17 cellular contexts compared by ENCODE assay signal in genomic region chr2:216624251-216624650, GRCh38. TPM values are rescaled to one million over a fixed set of nuclear protein-coding genes. Genes with fewer than 3 reads are reported as not detected.
A peak's percentile ranks its signal among the peaks of the same experiment; 100 is the strongest.
DNase-seq lines count a peak whose midpoint lies in the region; ATAC-seq, FAIRE-seq and TF ChIP-seq lines count a peak whose summit lies in the region.
"Had no signal": no experiment of that assay in that cellular context is flagged by ENCODE, and none has a peak within 500 bp of the region (broad histone marks: within the 10 kb centered on the region; RNA-seq: fewer than 3 reads in every experiment).

No MANE protein-coding gene starts in this region.

- H3K79me2 ChIP-seq in PC-9 (ENCODE audit: low read depth) = no peaks in the 10 kb centered on the region

- H3K4me1 Mint-ChIP-seq in stimulated activated effector memory CD8-positive, alpha-beta T cell treated with anti-CD3 and anti-CD28 coated beads, Interleukin-12 subunit alpha, Interleukin-12 subunit beta, amount 100 ng/mL, for 72 hours = peaks cover 6% of the 10 kb centered on the region

- H3K9me3 ChIP-seq in PC-9 (ENCODE audit: insufficient read depth, low read depth) = no peaks in the 10 kb centered on the region

- H3K9me2 ChIP-seq in PC-9 (ENCODE audit: insufficient read depth) = no peaks in the 10 kb centered on the region

- no peaks in the 10 kb centered on the region for H3K9me3 Mint-ChIP-seq in stimulated activated effector memory CD8-positive, alpha-beta T cell treated with anti-CD3 and anti-CD28 coated beads, Interleukin-12 subunit alpha, Interleukin-12 subunit beta, amount 100 ng/mL, for 72 hours
- H3K9me3 Mint-ChIP-seq: CD4-positive, alpha-beta T cell; H9 had no signal

- peaks cover 62% of the 10 kb centered on the region for H3K4me1 ChIP-seq in PC-9 (replicated peaks; ENCODE audit: insufficient read depth)

- H3K36me3 Mint-ChIP-seq in stimulated activated effector memory CD8-positive, alpha-beta T cell treated with anti-CD3 and anti-CD28 coated beads, Interleukin-12 subunit alpha, Interleukin-12 subunit beta, amount 100 ng/mL, for 72 hours = no peaks in the 10 kb centered on the region

- peak; percentile 60 for ATAC-seq in stimulated activated effector memory CD8-positive, alpha-beta T cell treated with anti-CD3 and anti-CD28 coated beads, Interleukin-12 subunit alpha, Interleukin-12 subunit beta, amount 100 ng/mL, for 72 hours
- ATAC-seq: K562 had no signal

- peak; percentile 89 for FAIRE-seq in bronchial epithelial cell (lab: Jason Lieb, UNC)
- FAIRE-seq: D721Med, GM12891, GM19239, K562 had no signal

- peak overlapping the region; percentile 69 for H3K4me2 ChIP-seq in PC-9

- H2AFZ ChIP-seq in PC-9 = no peak overlapping the region

- H3K36me3 ChIP-seq in PC-9 (ENCODE audit: low read depth) (no peaks in the 10 kb centered on the region), bronchial epithelial cell (ENCODE audit: control insufficient read depth, insufficient read depth, low read length) (no peaks in the 10 kb centered on the region)

- peaks cover 47% of the 10 kb centered on the region; the same call in 1 of the 2 replicates for H3F3A ChIP-seq in PC-9 (ENCODE audit: insufficient read depth, low read depth)

- POLR2A ChIA-PET in PC-9 (lab: Charles Lee; ENCODE audit: unreplicated experiment) = interaction anchor here (0.5 to 0.6 kb wide), 2 partner anchors 27 to 425 kb away, joined by 5 to 9 read pairs; no protein-coding TSS in a partner anchor

- in situ Hi-C loops in Caki2 (cut with HindIII; ENCODE audit: low pct_unique_long_range_greater_than_20kb, low sequenced_read_pairs) = no loop called here

- DNase-seq in Caki2 (ENCODE audit: low read depth) (peak; percentile 75), PC-9 (peak; percentile 36 to 92), bronchial epithelial cell (ENCODE audit: low read depth) (no peak), foreskin melanocyte (no peak), NCI-H2227 treated with DMSO at 0.1 percent for 48 hours (lab: John Stamatoyannopoulos, UW) (no peak), SW 1271 (lab: John Stamatoyannopoulos, UW) (no peak)
- DNase-seq in stimulated activated effector memory CD8-positive, alpha-beta T cell treated with anti-CD3 and anti-CD28 coated beads, Interleukin-12 subunit alpha, Interleukin-12 subunit beta, amount 100 ng/mL, for 72 hours (ENCODE audit: low spot score in 2 of 2) = no peak
- DNase-seq: 8988T; C1 segment of cervical spinal cord; CD4-positive, alpha-beta T cell; DMS53; GOT3; H9 had no signal

- intact Hi-C loops in PC-9 (cut with micrococcal nuclease; ENCODE audit: unreplicated experiment) = no loop called here

- no peaks in the 10 kb centered on the region for H4K20me1 ChIP-seq in PC-9 (ENCODE audit: insufficient read depth)

- H3K4me3 ChIP-seq in PC-9 = peak overlapping the region; percentile 2; the same call in 1 of the 2 replicates
- no peak overlapping the region for H3K4me3 ChIP-seq in bronchial epithelial cell (ENCODE audit: low read depth, low read length)
- H3K4me3 ChIP-seq: K562 had no signal

- H3K27me3 ChIP-seq in PC-9 (ENCODE audit: insufficient read depth, low read depth) = no peaks in the 10 kb centered on the region
- H3K27me3 ChIP-seq in bronchial epithelial cell (ENCODE audit: control insufficient read depth, insufficient read depth, low read length) = no peaks in the 10 kb centered on the region

- no peak for TF ChIP-seq CTCF in PC-9 (conservative IDR thresholded peaks at IDR 0.05)
- no peak for TF ChIP-seq CTCF in bronchial epithelial cell (IDR thresholded peaks at IDR 0.05; ENCODE audit: insufficient read depth, low read length, severe bottlenecking)

- H3K27ac Mint-ChIP-seq in stimulated activated effector memory CD8-positive, alpha-beta T cell treated with anti-CD3 and anti-CD28 coated beads, Interleukin-12 subunit alpha, Interleukin-12 subunit beta, amount 100 ng/mL, for 72 hours = no peak overlapping the region
- H3K27ac Mint-ChIP-seq: CD4-positive, alpha-beta T cell; H9 had no signal

- CTCF ChIA-PET in PC-9 (lab: Charles Lee) = interaction anchor here (0.7 kb wide), 1 partner anchor 104 kb away, joined by 3 read pairs; no protein-coding TSS in a partner anchor

- H3K4me3 Mint-ChIP-seq in stimulated activated effector memory CD8-positive, alpha-beta T cell treated with anti-CD3 and anti-CD28 coated beads, Interleukin-12 subunit alpha, Interleukin-12 subunit beta, amount 100 ng/mL, for 72 hours = no peak overlapping the region
- H3K4me3 Mint-ChIP-seq: CD4-positive, alpha-beta T cell; H9 had no signal

- H3K27ac ChIP-seq in PC-9 = peak overlapping the region; percentile 91

- no TSS peak for BruUV-seq in PC-9 (replicated peaks; lab: Mats Ljungman, UMichigan)

RNA-seq across cellular contexts. Expression of gene IGFBP2, which starts 9.0 kb away (rescaled TPM):
- total RNA-seq in Caki2 (2014; rRNA removed; shearing (Covaris generic); ENCODE audit: low replicate concordance) = 110 TPM in 2 replicates
- total RNA-seq in PC-9 (2021) (106 and 133 TPM in 2 replicates), bronchial epithelial cell (41.1 and 329 TPM in 2 replicates)
- total RNA-seq: CD4-positive, alpha-beta T cell had no signal

Comparison
In these comparisons a context has a peak if more than half of its experiments do, and no peak if none do; other contexts are left out.
1. DNase-seq: peak in Caki2 (single experiment) and PC-9 (2 of 2); none in bronchial epithelial cell (single experiment), stimulated activated effector memory CD8-positive, alpha-beta T cell treated with anti-CD3 and anti-CD28 coated beads, Interleukin-12 subunit alpha, Interleukin-12 subunit beta, amount 100 ng/mL, for 72 hours (0 of 2), foreskin melanocyte (single experiment), NCI-H2227 treated with DMSO at 0.1 percent for 48 hours (single experiment) and SW 1271 (0 of 2).